In the genomic region with DNA sequence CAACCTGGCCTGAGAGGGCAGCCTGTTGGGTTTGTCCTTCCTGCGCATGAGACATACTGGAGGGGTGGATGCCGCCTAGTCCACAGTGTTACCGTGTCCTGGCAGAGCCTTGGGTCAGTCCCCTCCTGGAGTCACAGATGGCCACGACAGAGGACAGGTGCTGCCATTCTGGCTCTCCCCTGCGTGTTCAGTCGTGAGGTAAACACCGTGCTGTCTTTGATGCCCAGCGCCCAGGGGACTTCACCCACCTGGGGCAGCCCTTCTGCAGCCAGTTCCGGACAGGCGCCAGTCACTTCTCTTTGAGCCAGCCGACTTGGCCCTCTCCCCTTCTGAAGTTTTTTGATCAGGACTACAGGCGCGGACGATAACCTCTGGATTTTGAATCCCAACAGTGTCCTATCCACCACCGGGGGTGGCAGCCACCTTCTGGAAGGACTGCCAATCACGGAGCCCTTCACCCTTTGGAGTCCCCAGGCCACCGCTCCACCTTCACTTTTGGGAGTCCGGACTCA, we compare ENCODE assay signal across 10 cellular contexts.
DNase-seq lines count a peak whose midpoint lies in the region; ATAC-seq and TF ChIP-seq lines count a peak whose summit lies in the region.
"Had no signal": no experiment of that assay in that cellular context is flagged by ENCODE, and none has a peak within 500 bp of the region (broad histone marks: within the 10 kb centered on the region; RNA-seq: fewer than 3 reads in every experiment).

No MANE protein-coding gene starts in this region.

- no peaks in the 10 kb centered on the region for H3K4me1 ChIP-seq in urinary bladder (ENCODE audit: insufficient read depth)

- H3K4me1 Mint-ChIP-seq in effector memory CD8-positive, alpha-beta T cell (ENCODE audit: low read depth in 2 of 2), result peaks cover 0 to 5% of the 10 kb centered on the region in 2 donors

- ATAC-seq in effector memory CD8-positive, alpha-beta T cell (replicated peaks), result no peak

- H3K36me3 Mint-ChIP-seq in effector memory CD8-positive, alpha-beta T cell (ENCODE audit: insufficient read depth), result peaks cover 2% of the 10 kb centered on the region

- H3K4me3 Mint-ChIP-seq in effector memory CD8-positive, alpha-beta T cell, result no peak overlapping the region
- H3K4me3 Mint-ChIP-seq: activated naive CD4-positive, alpha-beta T cell treated with anti-CD3 and anti-CD28 coated beads, Interleukin-2, amount 10 ng/mL, durations not matched to agents 7 days and 5 days had no signal

- DNase-seq in DMS53 (lab: John Stamatoyannopoulos, UW), result peak; percentile 51
- DNase-seq in DMS53 treated with DMSO at 0.1 percent for 48 hours (lab: John Stamatoyannopoulos, UW; ENCODE audit: unreplicated experiment), result no peak
- no peak for DNase-seq in epithelial cell of proximal tubule (ENCODE audit: low read depth)
- DNase-seq in myocyte (ENCODE audit: low read depth), result peak; percentile 3
- DNase-seq in NCI-H1105 (lab: John Stamatoyannopoulos, UW), result no peak
- DNase-seq in effector memory CD8-positive, alpha-beta T cell, result no peak
- DNase-seq in SIG-M5 (lab: John Stamatoyannopoulos, UW), result no peak

- H3K9me3 Mint-ChIP-seq in effector memory CD8-positive, alpha-beta T cell, result peaks cover 4 to 21% of the 10 kb centered on the region in 2 donors
- H3K9me3 Mint-ChIP-seq: activated naive CD4-positive, alpha-beta T cell treated with anti-CD3 and anti-CD28 coated beads, Interleukin-2, amount 10 ng/mL, durations not matched to agents 7 days and 5 days had no signal

- H3K27ac ChIP-seq in urinary bladder (ENCODE audit: low read depth), result no peak overlapping the region
- H3K27ac ChIP-seq: 22Rv1 had no signal

- H3K4me3 ChIP-seq in epithelial cell of proximal tubule (ENCODE audit: low read depth, low read length) (peak overlapping the region; percentile 63), urinary bladder (ENCODE audit: low read depth, low read length) (peak overlapping the region; percentile 35)

- TF ChIP-seq CTCF in epithelial cell of proximal tubule (conservative IDR thresholded peaks at IDR 0.05; ENCODE audit: low read depth, low read length), result no peak

- 18% methylated on average over 18 of the region's 18 CpGs for WGBS in urinary bladder

- no peaks in the 10 kb centered on the region for H3K36me3 ChIP-seq in urinary bladder (ENCODE audit: insufficient read depth)

- peaks cover 20 to 36% of the 10 kb centered on the region in 2 donors for H3K27me3 Mint-ChIP-seq in effector memory CD8-positive, alpha-beta T cell

- H3K27ac Mint-ChIP-seq in effector memory CD8-positive, alpha-beta T cell, result no peak overlapping the region
- H3K27ac Mint-ChIP-seq: activated naive CD4-positive, alpha-beta T cell treated with anti-CD3 and anti-CD28 coated beads, Interleukin-2, amount 10 ng/mL, durations not matched to agents 7 days and 5 days had no signal

Comparison
In these comparisons a context has a peak if more than half of its experiments do, and no peak if none do; other contexts are left out.
1. DNase-seq: peak in DMS53 (single experiment) and myocyte (single experiment); none in DMS53 treated with DMSO at 0.1 percent for 48 hours (single experiment), epithelial cell of proximal tubule (single experiment), NCI-H1105 (single experiment), effector memory CD8-positive, alpha-beta T cell (0 of 3) and SIG-M5 (single experiment).